Comparison of ENCODE assay signal across 8 cellular contexts in genomic region chr10:117496616-117497028, GRCh38. TPM values are rescaled to one million over a fixed set of nuclear protein-coding genes. Genes with fewer than 3 reads are reported as not detected.
DNase-seq lines count a peak whose midpoint lies in the region; ATAC-seq and TF ChIP-seq lines count a peak whose summit lies in the region.

No MANE protein-coding gene starts in this region.

- H3K9me2 ChIP-seq in GM23338 (ENCODE audit: insufficient read depth), result no peaks in the 10 kb centered on the region

- TF ChIP-seq POLR2A in gastroesophageal sphincter (IDR thresholded peaks at IDR 0.05), result no peak
- TF ChIP-seq POLR2A in thyroid gland (IDR thresholded peaks at IDR 0.05), result no peak

- peak; percentile 96 to 98 for TF ChIP-seq CTCF in GM23338 (conservative IDR thresholded peaks at IDR 0.05; ENCODE audit: low read depth in 2 of 2)
- TF ChIP-seq CTCF in gastroesophageal sphincter (IDR thresholded peaks at IDR 0.05), result peak; percentile 87 to 95 (median 91)
- TF ChIP-seq CTCF in osteocyte (IDR thresholded peaks at IDR 0.05), result peak; percentile 98
- TF ChIP-seq CTCF in thyroid gland (IDR thresholded peaks at IDR 0.05), result peak; percentile 82 to 96 (median 88)

- H3K27me3 ChIP-seq in GM23338 (ENCODE audit: insufficient read depth) (no peaks in the 10 kb centered on the region; the same call in 1 of the 2 replicates), SJCRH30 (peaks cover 5% of the 10 kb centered on the region; the same call in 1 of the 2 replicates), gastroesophageal sphincter (peaks cover 30% of the 10 kb centered on the region), thyroid gland (no peaks in the 10 kb centered on the region)

- intact Hi-C loops in thyroid gland (cut with DNase I), result loop anchor here (5.0 to 10.0 kb wide), 2 partner anchors 746 to 958 kb away; no protein-coding TSS in a partner anchor

- H3K36me3 Mint-ChIP-seq in GM23338 (ENCODE audit: low read depth), result no peaks in the 10 kb centered on the region
- peaks cover 2% of the 10 kb centered on the region for H3K36me3 Mint-ChIP-seq in osteocyte (ENCODE audit: unreplicated experiment)

- H3K4me1 Mint-ChIP-seq in GM23338 (peaks cover 2% of the 10 kb centered on the region; the same call in 1 of the 3 replicates), osteocyte (ENCODE audit: unreplicated experiment) (peaks cover 3% of the 10 kb centered on the region)

- H3K27ac Mint-ChIP-seq in GM23338, result no peak overlapping the region
- no peak overlapping the region for H3K27ac Mint-ChIP-seq in osteocyte (ENCODE audit: unreplicated experiment)

- 9 to 12% methylated on average over 8 to 13 of the region's 17 CpGs for WGBS in gastroesophageal sphincter (ENCODE audit: low coverage in 1 of 2), 2 donors
- WGBS in thyroid gland, 2 donors, result 5 to 7% methylated on average over 17 of the region's 17 CpGs

- H3K79me2 ChIP-seq in GM23338 (replicated peaks; ENCODE audit: insufficient read depth), result no peaks in the 10 kb centered on the region

- no peaks in the 10 kb centered on the region for H4K20me1 ChIP-seq in GM23338 (replicated peaks; ENCODE audit: insufficient read depth)

- H3K9me3 Mint-ChIP-seq in GM23338 (no peaks in the 10 kb centered on the region), osteocyte (ENCODE audit: unreplicated experiment) (peaks cover 6% of the 10 kb centered on the region)

- H2AFZ ChIP-seq in GM23338, result no peak overlapping the region

- H3K27ac ChIP-seq in GM23338 (ENCODE audit: low read depth), result no peak overlapping the region
- H3K27ac ChIP-seq in SJCRH30, result no peak overlapping the region
- H3K27ac ChIP-seq in gastroesophageal sphincter, result no peak overlapping the region
- H3K27ac ChIP-seq in thyroid gland, result no peak overlapping the region

- DNase-seq in EL (peak; percentile 75), GM23338 (ENCODE audit: low spot score) (peak; percentile 88), LoVo (ENCODE audit: low spot score) (peak; percentile 69), SJCRH30 (peak; percentile 64 to 86), activated gamma-delta T cell treated with Interleukin-2 at 50 U/mL for 16 hours (peak; percentile 59), osteocyte (ENCODE audit: extremely low spot score, unreplicated experiment) (peak; percentile 90), thyroid gland (peak; percentile 66 to 71)

- H3K4me3 ChIP-seq in GM23338 (no peak overlapping the region), SJCRH30 (no peak overlapping the region), gastroesophageal sphincter (no peak overlapping the region), thyroid gland (replicated peaks in 1 of 3) (no peak overlapping the region)

- H3K9me3 ChIP-seq in SJCRH30 (replicated peaks), result no peaks in the 10 kb centered on the region
- no peaks in the 10 kb centered on the region for H3K9me3 ChIP-seq in gastroesophageal sphincter
- no peaks in the 10 kb centered on the region for H3K9me3 ChIP-seq in thyroid gland

- H3K4me3 Mint-ChIP-seq in GM23338, result no peak overlapping the region
- H3K4me3 Mint-ChIP-seq in osteocyte (ENCODE audit: unreplicated experiment), result no peak overlapping the region

- H3K4me2 ChIP-seq in GM23338, result no peak overlapping the region

- peak; percentile 91 for ATAC-seq in GM23338
- ATAC-seq in gastroesophageal sphincter, result peak; percentile 74

- H3K4me1 ChIP-seq in GM23338 (ENCODE audit: insufficient read depth), result no peaks in the 10 kb centered on the region
- H3K4me1 ChIP-seq in SJCRH30, result no peaks in the 10 kb centered on the region
- peaks cover 0 to 7% (median 0%) of the 10 kb centered on the region in 3 donors for H3K4me1 ChIP-seq in gastroesophageal sphincter
- no peaks in the 10 kb centered on the region for H3K4me1 ChIP-seq in thyroid gland

- H3K27me3 Mint-ChIP-seq in GM23338 (ENCODE audit: insufficient read depth, low read depth, poor library complexity), result peaks cover 8% of the 10 kb centered on the region
- peaks cover 36% of the 10 kb centered on the region for H3K27me3 Mint-ChIP-seq in osteocyte (ENCODE audit: unreplicated experiment)

- H3F3A ChIP-seq in GM23338 (replicated peaks; ENCODE audit: low read depth), result no peaks in the 10 kb centered on the region

- no peaks in the 10 kb centered on the region for H3K36me3 ChIP-seq in GM23338 (ENCODE audit: insufficient read depth)
- no peaks in the 10 kb centered on the region for H3K36me3 ChIP-seq in SJCRH30
- no peaks in the 10 kb centered on the region for H3K36me3 ChIP-seq in gastroesophageal sphincter
- no peaks in the 10 kb centered on the region for H3K36me3 ChIP-seq in thyroid gland

- no peak for TF ChIP-seq EP300 in gastroesophageal sphincter (IDR thresholded peaks at IDR 0.05)

TF ChIP-seq in GM23338, 12 proteins besides CTCF, POLR2A, EP300 and RAD21 (continues in another document):
- no peak for TF ChIP-seq NANOG (IDR thresholded peaks at IDR 0.05; ENCODE audit: borderline replicate concordance)
- TF ChIP-seq EZH2 (IDR thresholded peaks at IDR 0.05; ENCODE audit: low read depth, unreplicated experiment), result no peak
- TF ChIP-seq ZNF462 (CRISPR knock-in tag; IDR thresholded peaks at IDR 0.05), result no peak
- no peak for TF ChIP-seq JUNB (IDR thresholded peaks at IDR 0.05; ENCODE audit: unreplicated experiment)
- TF ChIP-seq STAT1 (IDR thresholded peaks at IDR 0.05; ENCODE audit: unreplicated experiment), result no peak
- no peak for TF ChIP-seq ETS1 (IDR thresholded peaks at IDR 0.05)
- no peak for TF ChIP-seq CREB1 (CRISPR knock-in tag; IDR thresholded peaks at IDR 0.05; ENCODE audit: low read depth)

RNA-seq across cellular contexts. Expression of gene EMX2, which starts 45.9 kb away (rescaled TPM):
- not detected in 2 replicates for total RNA-seq in GM23338 (2014; rRNA removed; shearing (Covaris generic))
- not detected in 2 replicates for polyA plus RNA-seq in GM23338 (2016; fragmentation: Nextera tagmentation; extraction: Ambion mirVana)
- 2.5 and 2.6 TPM in 2 replicates for total RNA-seq in SJCRH30 (2014; rRNA removed; shearing (Covaris generic))
- total RNA-seq in gastroesophageal sphincter (1 to 10 TPM in 1 of 4 donors, under 1 TPM in 2, not detected in 1; 0.32 to 1.2 (median 0.89) TPM), osteocyte (3.0 TPM in 2 replicates), thyroid gland (1 to 10 TPM in 1 of 4 donors, not detected in 3; 1.0 TPM)
